In genomic region chr5:177425196-177425800, GRCh38 we compare ENCODE assay signal across 8 cellular contexts. TPM values are rescaled to one million over a fixed set of nuclear protein-coding genes. Genes with fewer than 3 reads are reported as not detected.
DNase-seq lines count a peak whose midpoint lies in the region; ATAC-seq and TF ChIP-seq lines count a peak whose summit lies in the region.

No MANE protein-coding gene starts in this region.

- peaks cover 0 to 20% (median under 1%) of the 10 kb centered on the region in 3 donors for H3K36me3 Mint-ChIP-seq in CD8-positive, alpha-beta memory T cell
- H3K36me3 Mint-ChIP-seq in endothelial cell (ENCODE audit: low read depth, unreplicated experiment), result no peaks in the 10 kb centered on the region

- H3K4me1 ChIP-seq in CD8-positive, alpha-beta memory T cell (ENCODE audit: insufficient read depth, low read length), result peaks cover 48% of the 10 kb centered on the region
- H3K4me1 ChIP-seq in OCI-LY1 (ENCODE audit: insufficient read depth, low read length, severe bottlenecking) (peaks cover 50% of the 10 kb centered on the region), neutrophil (ENCODE audit: control insufficient read depth in 1 of 2, insufficient read depth in 1 of 2, low read depth in 1 of 2, low read length in 1 of 2) (peaks cover 52 to 63% of the 10 kb centered on the region in 2 experiments)

- H3K4me3 Mint-ChIP-seq in CD8-positive, alpha-beta memory T cell, result peak overlapping the region; percentile 89 to 96 (median 95)
- peak overlapping the region; percentile 93 for H3K4me3 Mint-ChIP-seq in endothelial cell (ENCODE audit: unreplicated experiment)

- no peaks in the 10 kb centered on the region for H3K9me3 ChIP-seq in CD8-positive, alpha-beta memory T cell (ENCODE audit: low read length)
- no peaks in the 10 kb centered on the region for H3K9me3 ChIP-seq in OCI-LY1 (ENCODE audit: low read length)
- no peaks in the 10 kb centered on the region for H3K9me3 ChIP-seq in neutrophil

- no peaks in the 10 kb centered on the region for H3K27me3 ChIP-seq in CD8-positive, alpha-beta memory T cell (ENCODE audit: insufficient read depth, low read length, poor library complexity, severe bottlenecking)
- H3K27me3 ChIP-seq in OCI-LY1 (ENCODE audit: insufficient read depth, low read length), result no peaks in the 10 kb centered on the region
- no peaks in the 10 kb centered on the region for H3K27me3 ChIP-seq in neutrophil

- no peaks in the 10 kb centered on the region for H3F3A ChIP-seq in OCI-LY1 (ENCODE audit: insufficient read depth, low read length)

- H3K27ac ChIP-seq in CD8-positive, alpha-beta memory T cell (ENCODE audit: low read depth, low read length), result peak overlapping the region; percentile 90
- H3K27ac ChIP-seq in OCI-LY1 (ENCODE audit: low read depth, low read length, poor library complexity, severe bottlenecking) (peak overlapping the region; percentile 66), neutrophil (peak overlapping the region; percentile 98)

- no peak for ATAC-seq in HG03196 (IDR thresholded peaks at IDR 0.05; ENCODE audit: unreplicated experiment)

- no peaks in the 10 kb centered on the region for H3K9me3 Mint-ChIP-seq in CD8-positive, alpha-beta memory T cell
- no peaks in the 10 kb centered on the region for H3K9me3 Mint-ChIP-seq in endothelial cell (ENCODE audit: unreplicated experiment)

- peak overlapping the region; percentile 23; the same call in 1 of the 2 replicates for H2AFZ ChIP-seq in OCI-LY1 (ENCODE audit: low read length)

- peak overlapping the region; percentile 67 for H3K9ac ChIP-seq in OCI-LY1 (ENCODE audit: low read length)

- TF ChIP-seq CTCF in OCI-LY1 (IDR thresholded peaks at IDR 0.05; ENCODE audit: low read length) (no peak), endothelial cell (IDR thresholded peaks at IDR 0.05; ENCODE audit: unreplicated experiment) (no peak), neutrophil (IDR thresholded peaks at IDR 0.05) (no peak)

- no peaks in the 10 kb centered on the region for H3K9me2 ChIP-seq in OCI-LY1 (ENCODE audit: low read depth, low read length)

- H3K79me2 ChIP-seq in OCI-LY1 (ENCODE audit: insufficient read depth, low read length), result no peaks in the 10 kb centered on the region

- peak overlapping the region; percentile 92 to 99 (median 98) for H3K27ac Mint-ChIP-seq in CD8-positive, alpha-beta memory T cell
- H3K27ac Mint-ChIP-seq in endothelial cell (ENCODE audit: unreplicated experiment), result peak overlapping the region; percentile 98

- no peak for DNase-seq in CD8-positive, alpha-beta memory T cell
- DNase-seq in endothelial cell (ENCODE audit: low spot score) (no peak), NCI-H128 (lab: John Stamatoyannopoulos, UW; ENCODE audit: unreplicated experiment) (no peak), SHP77 (lab: John Stamatoyannopoulos, UW) (no peak), D341Med (ENCODE audit: low spot score) (no peak)

- peak overlapping the region; percentile 93 for H3K4me3 ChIP-seq in CD8-positive, alpha-beta memory T cell (ENCODE audit: low read length)
- H3K4me3 ChIP-seq in OCI-LY1 (ENCODE audit: low read depth, low read length, poor library complexity, severe bottlenecking) (peak overlapping the region; percentile 63), neutrophil (ENCODE audit: low read depth in 1 of 2, low read length in 1 of 2) (peak overlapping the region; percentile 74 to 80)

- H3K27me3 Mint-ChIP-seq in CD8-positive, alpha-beta memory T cell, result peaks cover 0 to 2% of the 10 kb centered on the region in 2 donors
- peaks cover 7% of the 10 kb centered on the region for H3K27me3 Mint-ChIP-seq in endothelial cell (ENCODE audit: unreplicated experiment)

- POLR2A ChIA-PET in CD8-positive, alpha-beta memory T cell (lab: Charles Lee), result interaction anchor here (1.0 to 4.6 kb wide), 9 partner anchors 11 to 76 kb away, joined by 3 to 57 read pairs (median 10); partner anchors contain the start of gene PRR7

- peaks cover 2% of the 10 kb centered on the region for H3K36me3 ChIP-seq in CD8-positive, alpha-beta memory T cell (ENCODE audit: insufficient read depth, low read length)
- H3K36me3 ChIP-seq in OCI-LY1 (ENCODE audit: insufficient read depth, low read length) (peaks cover 4% of the 10 kb centered on the region; the same call in 1 of the 2 replicates), neutrophil (peaks cover 7% of the 10 kb centered on the region)

- H3K4me1 Mint-ChIP-seq in CD8-positive, alpha-beta memory T cell, result peaks cover 38 to 53% (median 44%) of the 10 kb centered on the region in 3 donors
- H3K4me1 Mint-ChIP-seq in endothelial cell (ENCODE audit: unreplicated experiment), result peaks cover 17% of the 10 kb centered on the region

- CTCF ChIA-PET in CD8-positive, alpha-beta memory T cell (lab: Charles Lee), result interaction anchor here (0.6 to 14.5 kb wide), 8 partner anchors 9 to 81 kb away, joined by 3 to 326 read pairs (median 6); partner anchors contain the start of genes F12, PFN3 and PRR7

- no peaks in the 10 kb centered on the region for H4K20me1 ChIP-seq in OCI-LY1 (ENCODE audit: insufficient read depth, low read length)

- peak overlapping the region; percentile 80 for H3K4me2 ChIP-seq in OCI-LY1 (ENCODE audit: low read length)

RNA-seq across cellular contexts. Expression of gene GRK6, which starts 1.2 kb away (rescaled TPM):
- total RNA-seq in CD8-positive, alpha-beta memory T cell, result 100 to 1,000 TPM; 180 to 185 TPM
- polyA plus RNA-seq in CD8-positive, alpha-beta memory T cell, result 201 TPM
- 33.1 TPM for total RNA-seq in endothelial cell (ENCODE audit: unreplicated experiment)

RNA-seq across cellular contexts. Expression of gene F12, which starts 15.9 kb away (rescaled TPM):
- 10 to 100 TPM in 1 of 2 experiments, 1 to 10 TPM in 1; 9.2 to 10.3 TPM for total RNA-seq in CD8-positive, alpha-beta memory T cell
- polyA plus RNA-seq in CD8-positive, alpha-beta memory T cell, result 1.9 TPM
- 1.4 TPM for total RNA-seq in endothelial cell (ENCODE audit: unreplicated experiment)

RNA-seq across cellular contexts. Expression of gene PRR7, which starts 21.3 kb away (rescaled TPM):
- 10 to 100 TPM; 14.7 to 15.3 TPM for total RNA-seq in CD8-positive, alpha-beta memory T cell
- 22.1 TPM for polyA plus RNA-seq in CD8-positive, alpha-beta memory T cell
- total RNA-seq in endothelial cell (ENCODE audit: unreplicated experiment), result 0.97 TPM

RNA-seq across cellular contexts. Expression of gene PFN3, which starts 24.8 kb away (rescaled TPM):
- total RNA-seq in CD8-positive, alpha-beta memory T cell, result not detected
- polyA plus RNA-seq in CD8-positive, alpha-beta memory T cell, result not detected
- not detected for total RNA-seq in endothelial cell (ENCODE audit: unreplicated experiment)

RNA-seq across cellular contexts. Expression of gene SLC34A1, which starts 41.1 kb away (rescaled TPM):
- total RNA-seq in CD8-positive, alpha-beta memory T cell, result under 1 TPM in 1 of 2 experiments, not detected in 1; 0.09 TPM
- 0.17 TPM for polyA plus RNA-seq in CD8-positive, alpha-beta memory T cell
- total RNA-seq in endothelial cell (ENCODE audit: unreplicated experiment), result not detected
